ENCODE assay signal across 12 cellular contexts in genomic region chr1:39737546-39738169, GRCh38. TPM values are rescaled to one million over a fixed set of nuclear protein-coding genes. Genes with fewer than 3 reads are reported as not detected.
DNase-seq lines count a peak whose midpoint lies in the region; ATAC-seq and TF ChIP-seq lines count a peak whose summit lies in the region.
"Had no signal": no experiment of that assay in that cellular context is flagged by ENCODE, and none has a peak within 500 bp of the region (broad histone marks: within the 10 kb centered on the region; RNA-seq: fewer than 3 reads in every experiment).

No MANE protein-coding gene starts in this region.

- H3K27ac Mint-ChIP-seq in CD4-positive, alpha-beta T cell: peak overlapping the region; percentile 87
- H3K27ac Mint-ChIP-seq in naive thymus-derived CD4-positive, alpha-beta T cell: peak overlapping the region in 4 of 9 donors; percentile 58 to 97 (median 95)

- H2AK5ac ChIP-seq in IMR-90 (ENCODE audit: low read depth, low read length): no peak overlapping the region

- no peak overlapping the region for H4K91ac ChIP-seq in IMR-90 (ENCODE audit: insufficient read depth, low read depth, low read length)

- H3K4me1 Mint-ChIP-seq in CD4-positive, alpha-beta T cell (ENCODE audit: low read depth): peaks cover 34% of the 10 kb centered on the region
- H3K4me1 Mint-ChIP-seq in naive thymus-derived CD4-positive, alpha-beta T cell: peaks cover 21 to 44% (median 38%) of the 10 kb centered on the region in 7 donors

- no peak overlapping the region for H3K23ac ChIP-seq in IMR-90 (ENCODE audit: low read depth, low read length)

- no peak overlapping the region for H2BK120ac ChIP-seq in IMR-90 (ENCODE audit: low read depth, low read length)

- dilution Hi-C loops in IMR-90 (cut with HindIII; ENCODE audit: low sequenced_read_pairs, unreplicated experiment): no loop called here

- WGBS in IMR-90 (ENCODE audit: extremely low coverage in 2 of 2, insufficient read length in 1 of 2), 2 experiments: no CpG with 5 or more reads among the region's 9 CpGs

- no peaks in the 10 kb centered on the region for H3K9me3 ChIP-seq in CD4-positive, alpha-beta T cell (ENCODE audit: control insufficient read depth, low read length)
- H3K9me3 ChIP-seq in IMR-90 (ENCODE audit: control insufficient read depth, insufficient read depth, low read length) (no peaks in the 10 kb centered on the region), ascending aorta (no peaks in the 10 kb centered on the region)
- no peaks in the 10 kb centered on the region for H3K9me3 ChIP-seq in naive thymus-derived CD4-positive, alpha-beta T cell (ENCODE audit: control insufficient read depth in 2 of 3, low read length in 3 of 3)
- H3K9me3 ChIP-seq: suprapubic skin had no signal

- BruUV-seq in IMR-90 (replicated peaks; lab: Mats Ljungman, UMichigan): no TSS peak

- ATAC-seq in CD4-positive, alpha-beta T cell (ENCODE audit: poor library complexity): no peak
- no peak for ATAC-seq in IMR-90 (ENCODE audit: low read depth)
- ATAC-seq in naive thymus-derived CD4-positive, alpha-beta T cell: no peak
- ATAC-seq in GM19397 (IDR thresholded peaks at IDR 0.05; ENCODE audit: unreplicated experiment): no peak

- peak overlapping the region; percentile 1 for H3K4me3 Mint-ChIP-seq in CD4-positive, alpha-beta T cell
- peak overlapping the region in 9 of 10 donors; percentile 1 to 98 (median 86) for H3K4me3 Mint-ChIP-seq in naive thymus-derived CD4-positive, alpha-beta T cell

- peaks cover 30% of the 10 kb centered on the region for H3K27me3 ChIP-seq in CD4-positive, alpha-beta T cell (ENCODE audit: control insufficient read depth, insufficient read depth, low read length)
- peaks cover 18% of the 10 kb centered on the region for H3K27me3 ChIP-seq in IMR-90 (ENCODE audit: control insufficient read depth, insufficient read depth, low read length)
- H3K27me3 ChIP-seq in naive thymus-derived CD4-positive, alpha-beta T cell (ENCODE audit: control insufficient read depth in 2 of 2, insufficient read depth in 2 of 2, low read length in 2 of 2): no peaks in the 10 kb centered on the region
- no peaks in the 10 kb centered on the region for H3K27me3 ChIP-seq in ascending aorta

- no peak overlapping the region for H3K14ac ChIP-seq in IMR-90 (replicated peaks; ENCODE audit: low read depth, low read length)

- H3K9ac ChIP-seq in IMR-90 (ENCODE audit: low read depth, low read length): no peak overlapping the region

- no peak overlapping the region for H4K5ac ChIP-seq in IMR-90 (ENCODE audit: low read depth, low read length)

- H3K4me1 ChIP-seq in IMR-90 (ENCODE audit: control insufficient read depth, insufficient read depth, low read length) (peaks cover 5% of the 10 kb centered on the region; the same call in 1 of the 2 replicates), ascending aorta (peaks cover 0 to 9% of the 10 kb centered on the region in 2 donors)
- H3K4me1 ChIP-seq in naive thymus-derived CD4-positive, alpha-beta T cell (ENCODE audit: control insufficient read depth in 2 of 2, insufficient read depth in 2 of 2, low read length in 2 of 2): peaks cover 16 to 17% of the 10 kb centered on the region in 2 donors

- in situ Hi-C loops in IMR-90 (cut with MboI; ENCODE audit: low sequenced_read_pairs): no loop called here
- in situ Hi-C loops in astrocyte of the spinal cord (cut with HindIII; ENCODE audit: low sequenced_read_pairs): no loop called here

- CTCF ChIA-PET in CD4-positive, alpha-beta T cell (lab: Charles Lee): interaction anchor here (1.2 to 3.4 kb wide), 3 partner anchors 79 to 161 kb away, joined by 4 to 9 read pairs (median 5); partner anchors contain the start of gene PABPC4
- CTCF ChIA-PET in IMR-90 (lab: Yijun Ruan, JAX): no interaction called here
- CTCF ChIA-PET in naive thymus-derived CD4-positive, alpha-beta T cell (lab: Charles Lee): interaction anchor here (0.6 to 1.6 kb wide), 5 partner anchors 63 to 795 kb away, joined by 3 to 10 read pairs (median 4); partner anchors contain the start of gene NT5C1A

- no peak overlapping the region for H2AK9ac ChIP-seq in IMR-90 (replicated peaks; ENCODE audit: low read depth, low read length, poor library complexity)

- H3K9me1 ChIP-seq in IMR-90 (ENCODE audit: insufficient read depth, low read length): peaks cover 7% of the 10 kb centered on the region

- peak overlapping the region; percentile 14 for H2AFZ ChIP-seq in IMR-90 (replicated peaks; ENCODE audit: low read length, poor library complexity)

- no peak overlapping the region for H2BK5ac ChIP-seq in IMR-90 (ENCODE audit: low read depth, low read length, poor library complexity, severe bottlenecking)

- no peak overlapping the region for H2BK15ac ChIP-seq in IMR-90 (ENCODE audit: low read depth, low read length)

- no peak overlapping the region for H3K56ac ChIP-seq in IMR-90 (ENCODE audit: extremely low read depth, insufficient read depth, low read length)

- H4K8ac ChIP-seq in IMR-90 (ENCODE audit: low read depth in 2 of 2, low read length in 2 of 2): peak overlapping the region in 1 of 2 experiments; percentile 50; a peak in 2 of 4 replicates

- no peak for TF ChIP-seq RAD21 in IMR-90 (IDR thresholded peaks at IDR 0.05; ENCODE audit: low read length)

- intact Hi-C loops in CD4-positive, alpha-beta T cell (cut with DNase I, micrococcal nuclease): loop anchor here in 1 of 2 experiments (5.0 kb wide), 1 partner anchor 300 kb away; no protein-coding TSS in a partner anchor
- intact Hi-C loops in IMR-90 (cut with micrococcal nuclease) (no loop called here), ascending aorta (cut with DNase I) (no loop called here), posterior cingulate gyrus (cut with DNase I) (no loop called here)
- intact Hi-C loops in naive thymus-derived CD4-positive, alpha-beta T cell (cut with micrococcal nuclease): loop anchor here (1.0 to 10.0 kb wide), 7 partner anchors 17 to 865 kb away; partner anchors contain the start of genes HPCAL4 (in 2 of the 2), BMP8B (in 1 of the 2), MYCBP (in 1 of the 2) and PABPC4 (in 1 of the 2)

- H3K4me3 ChIP-seq in IMR-90 (ENCODE audit: insufficient read depth, low read depth, low read length) (no peak overlapping the region), astrocyte of the spinal cord (ENCODE audit: low read depth, low read length) (no peak overlapping the region), ascending aorta (no peak overlapping the region)
- no peak overlapping the region for H3K4me3 ChIP-seq in naive thymus-derived CD4-positive, alpha-beta T cell (ENCODE audit: low read length)

- peaks cover 40% of the 10 kb centered on the region for H3K36me3 Mint-ChIP-seq in CD4-positive, alpha-beta T cell (ENCODE audit: low read depth)
- H3K36me3 Mint-ChIP-seq in naive thymus-derived CD4-positive, alpha-beta T cell: peaks cover 10 to 23% (median 13%) of the 10 kb centered on the region in 5 donors

- H3K18ac ChIP-seq in IMR-90 (ENCODE audit: low read depth, low read length): no peak overlapping the region

- H3K36me3 ChIP-seq in IMR-90 (ENCODE audit: control insufficient read depth, insufficient read depth, low read length) (peaks cover 6% of the 10 kb centered on the region), ascending aorta (peaks cover 13 to 16% of the 10 kb centered on the region in 2 donors)
- H3K36me3 ChIP-seq in naive thymus-derived CD4-positive, alpha-beta T cell (ENCODE audit: control insufficient read depth in 2 of 3, insufficient read depth in 3 of 3, low read length in 3 of 3): peaks cover 9 to 23% (median 12%) of the 10 kb centered on the region in 3 experiments

- H3K79me1 ChIP-seq in IMR-90 (ENCODE audit: low read depth in 1 of 2, low read length in 2 of 2): peaks cover 13 to 23% of the 10 kb centered on the region in 2 experiments

- no peak for DNase-seq in CD4-positive, alpha-beta T cell
- DNase-seq in IMR-90: peak; percentile 79
- peak; percentile 83 for DNase-seq in astrocyte of the spinal cord (ENCODE audit: low read depth, low spot score)
- DNase-seq in naive thymus-derived CD4-positive, alpha-beta T cell: no peak
- no peak for DNase-seq in ascending aorta (ENCODE audit: low spot score in 2 of 2)
- no peak for DNase-seq in posterior cingulate gyrus
- no peak for DNase-seq in GM03348 (ENCODE audit: low spot score)
- DNase-seq: NCI-H1436 treated with DMSO at 0.1 percent for 48 hours; stimulated activated CD4-positive, alpha-beta T cell treated with anti-CD3 and anti-CD28 coated beads, Interleukin-4, amount 100 ng/mL, for 4 hours had no signal

- TF ChIP-seq POLR2A in IMR-90 (IDR thresholded peaks at IDR 0.05; ENCODE audit: low read depth, low read length): no peak

- no peaks in the 10 kb centered on the region for H3K9me3 Mint-ChIP-seq in CD4-positive, alpha-beta T cell
- peaks cover 0 to 7% (median 0%) of the 10 kb centered on the region in 11 donors for H3K9me3 Mint-ChIP-seq in naive thymus-derived CD4-positive, alpha-beta T cell

- no peak overlapping the region for H3K4ac ChIP-seq in IMR-90 (ENCODE audit: low read depth, low read length)

- no peak overlapping the region for H2BK20ac ChIP-seq in IMR-90 (ENCODE audit: low read depth, low read length)

- no peak overlapping the region for H3K4me2 ChIP-seq in IMR-90 (ENCODE audit: low read depth, low read length)

- POLR2A ChIA-PET in CD4-positive, alpha-beta T cell (lab: Charles Lee): interaction anchor here (0.9 to 2.3 kb wide), 9 partner anchors 9 to 1878 kb away, joined by 3 to 28 read pairs (median 4); partner anchors contain the start of genes CITED4, HPCAL4, MTF1 and PABPC4
- POLR2A ChIA-PET in IMR-90 (lab: Charles Lee; ENCODE audit: unreplicated experiment): no interaction called here
- POLR2A ChIA-PET in naive thymus-derived CD4-positive, alpha-beta T cell (lab: Charles Lee): interaction anchor here (0.7 to 1.9 kb wide), 10 partner anchors 9 to 1084 kb away, joined by 3 to 6 read pairs (median 4); partner anchors contain the start of genes NDUFS5 and PABPC4

- H3K27me3 Mint-ChIP-seq in CD4-positive, alpha-beta T cell: peaks cover 38% of the 10 kb centered on the region
- H3K27me3 Mint-ChIP-seq in naive thymus-derived CD4-positive, alpha-beta T cell: peaks cover 9 to 26% (median 18%) of the 10 kb centered on the region in 5 donors

- no peak overlapping the region for H3K27ac ChIP-seq in CD4-positive, alpha-beta T cell (ENCODE audit: low read depth, low read length)
- no peak overlapping the region for H3K27ac ChIP-seq in IMR-90 (ENCODE audit: insufficient read depth, low read length)
- no peak overlapping the region for H3K27ac ChIP-seq in naive thymus-derived CD4-positive, alpha-beta T cell (ENCODE audit: low read depth, low read length)
- no peak overlapping the region for H3K27ac ChIP-seq in ascending aorta
- H3K27ac ChIP-seq: suprapubic skin had no signal

- no peaks in the 10 kb centered on the region for H4K20me1 ChIP-seq in IMR-90 (ENCODE audit: insufficient read depth, low read length)

- TF ChIP-seq CTCF in CD4-positive, alpha-beta T cell (IDR thresholded peaks at IDR 0.05): no peak
- TF ChIP-seq CTCF in IMR-90 (conservative IDR thresholded peaks at IDR 0.05; ENCODE audit: low read depth, low read length) (no peak), astrocyte of the spinal cord (IDR thresholded peaks at IDR 0.05; ENCODE audit: low read depth, low read length) (no peak), ascending aorta (IDR thresholded peaks at IDR 0.05) (no peak)

RNA-seq across cellular contexts. Expression of gene PPIE, which starts 1.0 kb away (rescaled TPM):
- total RNA-seq in CD4-positive, alpha-beta T cell: 10 to 100 TPM; 45.0 to 46.7 TPM
- 40.8 and 40.9 TPM in 2 replicates for total RNA-seq in IMR-90 (2012; rRNA removed)
- 61.6 and 68.1 TPM in 2 replicates for polyA plus RNA-seq in IMR-90 (2012; rRNA removed)
- 47.7 and 55.0 TPM in 2 replicates for polyA plus RNA-seq in IMR-90 (2012; cell fraction: cytosol; rRNA removed)
- polyA plus RNA-seq in IMR-90 (2012; cell fraction: nucleus; rRNA removed; ENCODE audit: low replicate concordance): 40.4 and 49.3 TPM in 2 replicates
- 10 to 100 TPM; 52.3 to 79.1 (median 61.3) TPM for total RNA-seq in naive thymus-derived CD4-positive, alpha-beta T cell
- 100 to 1,000 TPM; 104 to 119 TPM for polyA plus RNA-seq in naive thymus-derived CD4-positive, alpha-beta T cell
- 58.3 TPM for total RNA-seq in ascending aorta

RNA-seq across cellular contexts. Expression of gene OXCT2, which starts 33.5 kb away (rescaled TPM):
- not detected for total RNA-seq in CD4-positive, alpha-beta T cell
- total RNA-seq in IMR-90 (2012; rRNA removed): 0.18 and 0.28 TPM in 2 replicates
- polyA plus RNA-seq in IMR-90 (2012; rRNA removed): 0.22 and 0.30 TPM in 2 replicates
- polyA plus RNA-seq in IMR-90 (2012; cell fraction: cytosol; rRNA removed): 0.26 and 0.49 TPM in 2 replicates
- polyA plus RNA-seq in IMR-90 (2012; cell fraction: nucleus; rRNA removed; ENCODE audit: low replicate concordance): 0.44 and 0.53 TPM in 2 replicates
- total RNA-seq in naive thymus-derived CD4-positive, alpha-beta T cell: under 1 TPM in 4 of 5 experiments, not detected in 1; 0.19 to 0.53 (median 0.26) TPM
- not detected for polyA plus RNA-seq in naive thymus-derived CD4-positive, alpha-beta T cell
- not detected for total RNA-seq in ascending aorta
- total RNA-seq: T-helper 1 cell treated with Interleukin-12 subunit alpha and Interleukin-12 subunit beta and Interleukin-4 antibody, amounts not matched to agents 30 ng/mL and 1 ng/mL, for 36 hours had no signal

RNA-seq across cellular contexts. Expression of gene HPCAL4, which starts 46.4 kb away (rescaled TPM):
- total RNA-seq in CD4-positive, alpha-beta T cell: 10 to 100 TPM; 22.8 to 22.9 TPM
- total RNA-seq in IMR-90 (2012; rRNA removed) (not detected in 2 replicates), ascending aorta (not detected)
- 0.02 TPM in 1 of 2 replicates, not detected in the other for polyA plus RNA-seq in IMR-90 (2012; rRNA removed)
- polyA plus RNA-seq in IMR-90 (2012; cell fraction: cytosol; rRNA removed): not detected in 2 replicates
- not detected in 2 replicates for polyA plus RNA-seq in IMR-90 (2012; cell fraction: nucleus; rRNA removed; ENCODE audit: low replicate concordance)
- 10 to 100 TPM in 4 of 5 experiments, 1 to 10 TPM in 1; 2.9 to 49.0 (median 18.7) TPM for total RNA-seq in naive thymus-derived CD4-positive, alpha-beta T cell
- polyA plus RNA-seq in naive thymus-derived CD4-positive, alpha-beta T cell: 1 to 10 TPM; 3.6 to 9.4 TPM

RNA-seq across cellular contexts. Expression of gene BMP8B, which starts 51.0 kb away (rescaled TPM):
- under 1 TPM in 1 of 2 experiments, not detected in 1; 0.06 TPM for total RNA-seq in CD4-positive, alpha-beta T cell
- total RNA-seq in IMR-90 (2012; rRNA removed) (not detected in 2 replicates), ascending aorta (not detected)
- polyA plus RNA-seq in IMR-90 (2012; rRNA removed): 0.03 TPM in 1 of 2 replicates, not detected in the other
- polyA plus RNA-seq in IMR-90 (2012; cell fraction: cytosol; rRNA removed): not detected in 2 replicates
- not detected in 2 replicates for polyA plus RNA-seq in IMR-90 (2012; cell fraction: nucleus; rRNA removed; ENCODE audit: low replicate concordance)
- 1 to 10 TPM in 1 of 5 experiments, under 1 TPM in 4; 0.16 to 1.4 (median 0.17) TPM for total RNA-seq in naive thymus-derived CD4-positive, alpha-beta T cell
- under 1 TPM; 0.05 to 0.09 TPM for polyA plus RNA-seq in naive thymus-derived CD4-positive, alpha-beta T cell

Comparison
In these comparisons a context has a peak if more than half of its experiments do, and no peak if none do; other contexts are left out.
1. DNase-seq: peak in IMR-90 (single experiment) and astrocyte of the spinal cord (single experiment); none in CD4-positive, alpha-beta T cell (0 of 10), naive thymus-derived CD4-positive, alpha-beta T cell (0 of 9), ascending aorta (0 of 2), posterior cingulate gyrus (0 of 10) and GM03348 (single experiment).
2. intact Hi-C loops: an anchor here in naive thymus-derived CD4-positive, alpha-beta T cell (1.0 to 10.0 kb wide); none called in IMR-90, ascending aorta and posterior cingulate gyrus.